In the genomic region with DNA sequence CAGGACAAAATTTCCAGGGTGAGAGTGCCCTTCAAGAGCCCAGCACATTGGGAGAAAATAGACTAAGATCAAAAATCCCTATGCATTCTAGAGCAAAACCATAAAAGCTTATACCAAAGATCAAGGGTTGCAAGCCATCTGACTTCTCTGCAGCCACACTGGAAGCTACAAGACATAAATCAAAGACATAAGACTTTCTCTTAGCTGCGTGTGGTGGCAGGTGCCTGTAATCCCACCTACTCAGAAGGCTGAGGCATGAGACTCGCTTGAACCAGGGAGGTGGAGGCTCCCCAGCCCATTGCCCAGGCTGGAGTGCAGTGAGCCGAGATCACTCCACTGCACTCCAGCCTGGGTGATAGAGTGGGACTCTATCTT, we compare ENCODE assay signal across 17 cellular contexts.
A peak's percentile ranks its signal among the peaks of the same experiment; 100 is the strongest.
DNase-seq lines count a peak whose midpoint lies in the region; ATAC-seq and TF ChIP-seq lines count a peak whose summit lies in the region.
"Had no signal": no experiment of that assay in that cellular context is flagged by ENCODE, and none has a peak within 500 bp of the region (broad histone marks: within the 10 kb centered on the region; RNA-seq: fewer than 3 reads in every experiment).

No MANE protein-coding gene starts in this region.

- H3K4me3 ChIP-seq in right atrium auricular region (no peak overlapping the region), skeletal muscle tissue (ENCODE audit: low read length in 3 of 3) (no peak overlapping the region)
- H3K4me3 ChIP-seq: body of pancreas had no signal

- TF ChIP-seq CTCF in CD14-positive monocyte (IDR thresholded peaks at IDR 0.05) (no peak), right atrium auricular region (IDR thresholded peaks at IDR 0.05) (no peak), endothelial cell (IDR thresholded peaks at IDR 0.05; ENCODE audit: unreplicated experiment) (no peak)

- H3K36me3 ChIP-seq in right atrium auricular region (no peaks in the 10 kb centered on the region), skeletal muscle tissue (ENCODE audit: control insufficient read depth in 3 of 3, insufficient read depth in 3 of 3, low read length in 3 of 3) (no peaks in the 10 kb centered on the region)

- no peak for DNase-seq in CD14-positive monocyte (ENCODE audit: low spot score)
- no peak for DNase-seq in right atrium auricular region (ENCODE audit: low spot score)
- DNase-seq in stimulated activated CD4-positive, alpha-beta T cell treated with anti-CD3 and anti-CD28 coated beads, Interleukin-1b, Interleukin-23, amount 100 ng/mL, for 48 hours: no peak
- DNase-seq in endothelial cell (ENCODE audit: low spot score): no peak
- DNase-seq in activated T-cell treated with anti-CD3 and anti-CD28 coated beads, Interleukin-2, amount 50 U/mL, for 24 hours: no peak
- DNase-seq: activated CD4-positive, alpha-beta T cell treated with anti-CD3 and anti-CD28 coated beads for 36 hours; activated naive CD4-positive, alpha-beta T cell treated with Interleukin-2 at 50 U/mL for 16 hours; naive B cell; NCI-H187; NCI-H446; SIG-M5; stimulated activated naive CD8-positive, alpha-beta T cell treated with anti-CD3 and anti-CD28 coated beads, Interleukin-15, amount 100 ng/mL, for 72 hours had no signal

- peaks cover 31% of the 10 kb centered on the region for H3K4me1 Mint-ChIP-seq in CD14-positive monocyte
- H3K4me1 Mint-ChIP-seq in endothelial cell (ENCODE audit: unreplicated experiment): peaks cover 40% of the 10 kb centered on the region
- H3K4me1 Mint-ChIP-seq in activated T-cell treated with anti-CD3 and anti-CD28 coated beads, Interleukin-2, amount 50 U/mL, for 24 hours (ENCODE audit: low read depth): no peaks in the 10 kb centered on the region
- H3K4me1 Mint-ChIP-seq: naive B cell; stimulated activated naive CD8-positive, alpha-beta T cell treated with anti-CD3 and anti-CD28 coated beads, Interleukin-15, amount 100 ng/mL, for 72 hours had no signal

- H3K4me1 ChIP-seq in right atrium auricular region: peaks cover 0 to 22% of the 10 kb centered on the region in 2 donors
- H3K4me1 ChIP-seq in skeletal muscle tissue (ENCODE audit: control insufficient read depth in 3 of 3, insufficient read depth in 3 of 3, low read length in 3 of 3): peaks cover 14 to 24% (median 16%) of the 10 kb centered on the region in 3 donors

- no peak for ATAC-seq in HG02938 (IDR thresholded peaks at IDR 0.05; ENCODE audit: unreplicated experiment)
- ATAC-seq: activated CD4-positive, alpha-beta T cell treated with anti-CD3 and anti-CD28 coated beads for 36 hours; stimulated activated naive CD8-positive, alpha-beta T cell treated with anti-CD3 and anti-CD28 coated beads, Interleukin-15, amount 100 ng/mL, for 72 hours had no signal

- H3K27ac Mint-ChIP-seq in CD14-positive monocyte: peak overlapping the region in 5 of 7 donors; percentile 40 to 87 (median 76)
- no peak overlapping the region for H3K27ac Mint-ChIP-seq in endothelial cell (ENCODE audit: unreplicated experiment)
- H3K27ac Mint-ChIP-seq in activated T-cell treated with anti-CD3 and anti-CD28 coated beads, Interleukin-2, amount 50 U/mL, for 24 hours: no peak overlapping the region
- H3K27ac Mint-ChIP-seq: activated CD4-positive, alpha-beta T cell treated with anti-CD3 and anti-CD28 coated beads for 36 hours; naive B cell; progenitor cell of endocrine pancreas; stimulated activated naive CD8-positive, alpha-beta T cell treated with anti-CD3 and anti-CD28 coated beads, Interleukin-15, amount 100 ng/mL, for 72 hours had no signal

- peak overlapping the region; percentile 42 for H3K27ac ChIP-seq in adipose tissue (ENCODE audit: low read depth, low read length)
- peak overlapping the region; percentile 37 to 69 for H3K27ac ChIP-seq in right atrium auricular region
- peak overlapping the region; percentile 73 for H3K27ac ChIP-seq in skeletal muscle tissue (ENCODE audit: low read depth, low read length)

- H3K4me3 Mint-ChIP-seq in CD14-positive monocyte: no peak overlapping the region
- H3K4me3 Mint-ChIP-seq in endothelial cell (ENCODE audit: unreplicated experiment): no peak overlapping the region
- H3K4me3 Mint-ChIP-seq in activated T-cell treated with anti-CD3 and anti-CD28 coated beads, Interleukin-2, amount 50 U/mL, for 24 hours: no peak overlapping the region
- H3K4me3 Mint-ChIP-seq: activated CD4-positive, alpha-beta T cell treated with anti-CD3 and anti-CD28 coated beads for 36 hours; naive B cell; stimulated activated naive CD8-positive, alpha-beta T cell treated with anti-CD3 and anti-CD28 coated beads, Interleukin-15, amount 100 ng/mL, for 72 hours had no signal

- peaks cover under 1 to 6% (median 5%) of the 10 kb centered on the region in 7 donors for H3K9me3 Mint-ChIP-seq in CD14-positive monocyte
- no peaks in the 10 kb centered on the region for H3K9me3 Mint-ChIP-seq in endothelial cell (ENCODE audit: unreplicated experiment)
- peaks cover 4% of the 10 kb centered on the region for H3K9me3 Mint-ChIP-seq in activated T-cell treated with anti-CD3 and anti-CD28 coated beads, Interleukin-2, amount 50 U/mL, for 24 hours

- H3K27me3 ChIP-seq in right atrium auricular region: no peaks in the 10 kb centered on the region
- no peaks in the 10 kb centered on the region for H3K27me3 ChIP-seq in skeletal muscle tissue (ENCODE audit: control insufficient read depth in 3 of 3, insufficient read depth in 3 of 3, low read length in 3 of 3)

- H3K27me3 Mint-ChIP-seq in CD14-positive monocyte (ENCODE audit: low read depth in 3 of 3): peaks cover 0 to 6% (median 3%) of the 10 kb centered on the region in 3 donors
- peaks cover 5% of the 10 kb centered on the region for H3K27me3 Mint-ChIP-seq in endothelial cell (ENCODE audit: unreplicated experiment)
- H3K27me3 Mint-ChIP-seq in activated T-cell treated with anti-CD3 and anti-CD28 coated beads, Interleukin-2, amount 50 U/mL, for 24 hours: peaks cover 5% of the 10 kb centered on the region
- H3K27me3 Mint-ChIP-seq: stimulated activated naive CD8-positive, alpha-beta T cell treated with anti-CD3 and anti-CD28 coated beads, Interleukin-15, amount 100 ng/mL, for 72 hours had no signal

- H3K9me3 ChIP-seq in right atrium auricular region (peaks cover 0 to 4% of the 10 kb centered on the region in 2 donors), skeletal muscle tissue (ENCODE audit: control insufficient read depth in 3 of 3, low read length in 3 of 3) (no peaks in the 10 kb centered on the region)
- H3K9me3 ChIP-seq: body of pancreas had no signal

- H3K9ac ChIP-seq in skeletal muscle tissue (ENCODE audit: low read depth in 1 of 3, low read length in 3 of 3): no peak overlapping the region

- intact Hi-C loops in CD14-positive monocyte (cut with micrococcal nuclease): no loop called here

- H3K36me3 Mint-ChIP-seq in CD14-positive monocyte: no peaks in the 10 kb centered on the region
- no peaks in the 10 kb centered on the region for H3K36me3 Mint-ChIP-seq in endothelial cell (ENCODE audit: low read depth, unreplicated experiment)
- H3K36me3 Mint-ChIP-seq in activated T-cell treated with anti-CD3 and anti-CD28 coated beads, Interleukin-2, amount 50 U/mL, for 24 hours (ENCODE audit: low read depth): no peaks in the 10 kb centered on the region
- H3K36me3 Mint-ChIP-seq: naive B cell had no signal

- WGBS in adipose tissue, 3 donors: 63 to 71% (median 65%) methylated on average over 3 of the region's 3 CpGs

Comparison
In these comparisons a context has a peak if more than half of its experiments do, and no peak if none do; other contexts are left out.
1. H3K27ac Mint-ChIP-seq: peak in CD14-positive monocyte (5 of 7); none in endothelial cell (single experiment) and activated T-cell treated with anti-CD3 and anti-CD28 coated beads, Interleukin-2, amount 50 U/mL, for 24 hours (single experiment).
2. Peak in every context shown above with its lines, with median percentiles within 50 percentile points of each other: H3K27ac ChIP-seq.